13 cellular contexts compared by ENCODE assay signal in genomic region chr2:173667415-173667814, GRCh38.
DNase-seq lines count a peak whose midpoint lies in the region; ATAC-seq, FAIRE-seq and TF ChIP-seq lines count a peak whose summit lies in the region.
"Had no signal": no experiment of that assay in that cellular context is flagged by ENCODE, and none has a peak within 500 bp of the region (broad histone marks: within the 10 kb centered on the region; RNA-seq: fewer than 3 reads in every experiment).

No MANE protein-coding gene starts in this region.

- H3K9me2 ChIP-seq in Karpas-422 (replicated peaks; ENCODE audit: insufficient read depth, low read length), result no peaks in the 10 kb centered on the region

- no peaks in the 10 kb centered on the region for H3K9me1 ChIP-seq in keratinocyte (ENCODE audit: control insufficient read depth, extremely low read depth, insufficient read depth, low read length)

- dilution Hi-C loops in keratinocyte (cut with MboI; ENCODE audit: extremely low pct_ligation_motif_present, low sequenced_read_pairs), result no loop called here

- no peaks in the 10 kb centered on the region for H4K20me1 ChIP-seq in DND-41 (ENCODE audit: insufficient read depth, low read length)
- H4K20me1 ChIP-seq in keratinocyte (ENCODE audit: control insufficient read depth, extremely low read depth, insufficient read depth, low read length), result no peaks in the 10 kb centered on the region
- H4K20me1 ChIP-seq in Karpas-422 (ENCODE audit: insufficient read depth, low read depth, low read length), result no peaks in the 10 kb centered on the region

- ATAC-seq in DND-41 (ENCODE audit: insufficient read depth, low read depth) (no peak), HG02642 (IDR thresholded peaks at IDR 0.05; ENCODE audit: poor library complexity, unreplicated experiment) (no peak)

- DNase-seq in DND-41 (peak; percentile 8), Kasumi-1 (lab: John Stamatoyannopoulos, UW) (peak; percentile 18 to 19), WERI-Rb-1 (peak; percentile 35), keratinocyte (ENCODE audit: low read depth, low spot score) (no peak), anterior cingulate cortex (lab: John Stamatoyannopoulos, UW) (no peak), Karpas-422 (no peak)
- DNase-seq in activated CD8-positive, alpha-beta memory T cell treated with anti-CD3 and anti-CD28 coated beads, Interleukin-2, amount 50 U/mL, for 48 hours, result no peak
- DNase-seq: activated CD4-positive, alpha-beta T cell treated with anti-CD3 and anti-CD28 coated beads for 48 hours; NCI-H524; stimulated activated CD4-positive, alpha-beta T cell treated with anti-CD3 and anti-CD28 coated beads, Interleukin-4, amount 100 ng/mL, for 24 hours had no signal

- peak; percentile 90 for FAIRE-seq in keratinocyte (lab: Jason Lieb, UNC)
- FAIRE-seq: GM12892 had no signal

- no peak overlapping the region for H3K9ac ChIP-seq in DND-41 (ENCODE audit: low read depth, low read length)
- peak overlapping the region; percentile 31 for H3K9ac ChIP-seq in keratinocyte (ENCODE audit: control insufficient read depth, extremely low read depth, insufficient read depth, low read length)
- H3K9ac ChIP-seq in Karpas-422 (ENCODE audit: low read length), result no peak overlapping the region
- H3K9ac ChIP-seq: parathyroid adenoma had no signal

- H3K4me2 ChIP-seq in DND-41 (ENCODE audit: insufficient read depth, low read length) (no peak overlapping the region), keratinocyte (ENCODE audit: control insufficient read depth, extremely low read depth, insufficient read depth, low read depth, low read length) (peak overlapping the region; percentile 57), Karpas-422 (ENCODE audit: low read depth, low read length, poor library complexity, severe bottlenecking) (no peak overlapping the region)

- H3K4me1 ChIP-seq in DND-41 (ENCODE audit: insufficient read depth, low read length) (no peaks in the 10 kb centered on the region), keratinocyte (ENCODE audit: control insufficient read depth, extremely low read depth, insufficient read depth, low read length) (peaks cover 15% of the 10 kb centered on the region), Karpas-422 (ENCODE audit: low read length) (no peaks in the 10 kb centered on the region)
- H3K4me1 ChIP-seq: parathyroid adenoma had no signal

- H3K27me3 ChIP-seq in DND-41 (ENCODE audit: insufficient read depth, low read length, poor library complexity) (peaks cover 15% of the 10 kb centered on the region), WERI-Rb-1 (ENCODE audit: insufficient read depth, low read depth, severe bottlenecking) (no peaks in the 10 kb centered on the region), keratinocyte (ENCODE audit: control insufficient read depth, extremely low read depth, insufficient read depth, low read length) (no peaks in the 10 kb centered on the region), Karpas-422 (ENCODE audit: low read length) (no peaks in the 10 kb centered on the region; the same call in 1 of the 2 replicates)

- H3K79me2 ChIP-seq in DND-41 (ENCODE audit: insufficient read depth, low read length), result no peaks in the 10 kb centered on the region
- no peaks in the 10 kb centered on the region for H3K79me2 ChIP-seq in keratinocyte (ENCODE audit: control insufficient read depth, insufficient read depth, low read length)
- no peaks in the 10 kb centered on the region for H3K79me2 ChIP-seq in Karpas-422 (ENCODE audit: low read length)
- H3K79me2 ChIP-seq: parathyroid adenoma had no signal

- H3K4me3 ChIP-seq in DND-41 (ENCODE audit: low read depth in 1 of 2, low read length in 2 of 2), result no peak overlapping the region
- H3K4me3 ChIP-seq in WERI-Rb-1 (ENCODE audit: low read depth, low read length), result no peak overlapping the region
- H3K4me3 ChIP-seq in keratinocyte (ENCODE audit: control insufficient read depth in 2 of 3, extremely low read depth in 1 of 3, insufficient read depth in 2 of 3, low read depth in 1 of 3, low read length in 3 of 3), result no peak overlapping the region
- no peak overlapping the region for H3K4me3 ChIP-seq in Karpas-422 (ENCODE audit: low read length)

- TF ChIP-seq CTCF in DND-41 (IDR thresholded peaks at IDR 0.05; ENCODE audit: borderline replicate concordance, extremely low read depth, low read length, poor library complexity, severe bottlenecking), result peak; percentile 29
- TF ChIP-seq CTCF in WERI-Rb-1 (IDR thresholded peaks at IDR 0.05; ENCODE audit: low read depth, low read length), result peak; percentile 53
- TF ChIP-seq CTCF in keratinocyte (optimal IDR thresholded peaks at IDR 0.05 in 1 of 3, IDR thresholded peaks at IDR 0.05 in 1 of 3, conservative IDR thresholded peaks at IDR 0.05 in 1 of 3; ENCODE audit: extremely low read depth in 1 of 3, insufficient read depth in 2 of 3, low read length in 3 of 3), result peak; percentile 51 to 77 (median 57)

- H3K36me3 ChIP-seq in DND-41 (ENCODE audit: insufficient read depth, low read length), result no peaks in the 10 kb centered on the region
- H3K36me3 ChIP-seq in WERI-Rb-1, result no peaks in the 10 kb centered on the region
- no peaks in the 10 kb centered on the region for H3K36me3 ChIP-seq in keratinocyte (ENCODE audit: control insufficient read depth in 2 of 2, extremely low read depth in 1 of 2, insufficient read depth in 2 of 2, low read length in 2 of 2)
- H3K36me3 ChIP-seq in Karpas-422 (ENCODE audit: insufficient read depth, low read length), result no peaks in the 10 kb centered on the region

- H3K27ac ChIP-seq in DND-41 (ENCODE audit: low read length), result no peak overlapping the region
- H3K27ac ChIP-seq in WERI-Rb-1, result no peak overlapping the region
- peak overlapping the region; percentile 70 for H3K27ac ChIP-seq in keratinocyte (ENCODE audit: control insufficient read depth, insufficient read depth, low read length)
- H3K27ac ChIP-seq in Karpas-422 (ENCODE audit: low read length), result no peak overlapping the region
- H3K27ac ChIP-seq: parathyroid adenoma had no signal

- no peaks in the 10 kb centered on the region for H3K9me3 ChIP-seq in DND-41 (ENCODE audit: insufficient read depth, low read length, severe bottlenecking)
- peaks cover 3% of the 10 kb centered on the region for H3K9me3 ChIP-seq in WERI-Rb-1 (ENCODE audit: severe bottlenecking)
- no peaks in the 10 kb centered on the region for H3K9me3 ChIP-seq in keratinocyte (ENCODE audit: control insufficient read depth, low read depth, low read length)
- no peaks in the 10 kb centered on the region for H3K9me3 ChIP-seq in Karpas-422 (ENCODE audit: low read length)

- H2AFZ ChIP-seq in DND-41 (ENCODE audit: low read depth, low read length) (no peak overlapping the region), keratinocyte (ENCODE audit: control insufficient read depth, low read length) (peak overlapping the region; percentile 85), Karpas-422 (ENCODE audit: low read length) (no peak overlapping the region)
- H2AFZ ChIP-seq: parathyroid adenoma had no signal

Comparison
In these comparisons a context has a peak if more than half of its experiments do, and no peak if none do; other contexts are left out.
1. DNase-seq: peak in DND-41 (single experiment), Kasumi-1 (2 of 2) and WERI-Rb-1 (single experiment); none in keratinocyte (single experiment), anterior cingulate cortex (0 of 58), Karpas-422 (single experiment) and activated CD8-positive, alpha-beta memory T cell treated with anti-CD3 and anti-CD28 coated beads, Interleukin-2, amount 50 U/mL, for 48 hours (single experiment).
2. Peak in every context shown above with its lines, with median percentiles within 50 percentile points of each other: CTCF ChIP-seq.